ENCODE assay signal across 8 cellular contexts in genomic region chr17:30323895-30324319, GRCh38. TPM values are rescaled to one million over a fixed set of nuclear protein-coding genes. Genes with fewer than 3 reads are reported as not detected.
DNase-seq lines count a peak whose midpoint lies in the region; ATAC-seq and TF ChIP-seq lines count a peak whose summit lies in the region.

No MANE protein-coding gene starts in this region.

- DNase-seq in COR-L47 (lab: John Stamatoyannopoulos, UW) (peak; percentile 50), M059J (ENCODE audit: low read depth) (peak; percentile 87), erythroblast (lab: John Stamatoyannopoulos, UW) (peak; percentile 33 to 83), NCI-H1417 treated with DMSO at 0.1 percent for 48 hours (lab: John Stamatoyannopoulos, UW) (no peak)
- peak; percentile 37 to 43 for DNase-seq in activated CD4-positive, alpha-beta T cell treated with anti-CD3 and anti-CD28 coated beads for 4 hours

- ATAC-seq in HG03442 (IDR thresholded peaks at IDR 0.05; ENCODE audit: unreplicated experiment) (no peak), GM18511 (IDR thresholded peaks at IDR 0.05; ENCODE audit: unreplicated experiment) (no peak), GM18517 (IDR thresholded peaks at IDR 0.05; ENCODE audit: unreplicated experiment) (no peak)

- no peak for TF ChIP-seq POLR2A in erythroblast (IDR thresholded peaks at IDR 0.05; ENCODE audit: low read length)

RNA-seq across cellular contexts. Expression of gene TMIGD1, which starts 9.9 kb away (rescaled TPM):
- not detected in 2 replicates for total RNA-seq in M059J (2014; rRNA removed; shearing (Covaris generic))

RNA-seq across cellular contexts. Expression of gene BLMH, which starts 32.2 kb away (rescaled TPM):
- 18.9 and 33.6 TPM in 2 replicates for total RNA-seq in M059J (2014; rRNA removed; shearing (Covaris generic))

RNA-seq across cellular contexts. Expression of gene CPD, which starts 54.8 kb away (rescaled TPM):
- total RNA-seq in M059J (2014; rRNA removed; shearing (Covaris generic)) = 29.6 and 52.3 TPM in 2 replicates
